Comparison of ENCODE assay signal across 14 cellular contexts in genomic region chr1:101022294-101022693, GRCh38. TPM values are rescaled to one million over a fixed set of nuclear protein-coding genes. Genes with fewer than 3 reads are reported as not detected.
DNase-seq lines count a peak whose midpoint lies in the region; ATAC-seq and TF ChIP-seq lines count a peak whose summit lies in the region.
"Had no signal": no experiment of that assay in that cellular context is flagged by ENCODE, and none has a peak within 500 bp of the region (broad histone marks: within the 10 kb centered on the region; RNA-seq: fewer than 3 reads in every experiment).

No MANE protein-coding gene starts in this region.

- peaks cover 32% of the 10 kb centered on the region for H3K36me3 Mint-ChIP-seq in MCF 10A (ENCODE audit: insufficient read depth, unreplicated experiment)

- no peaks in the 10 kb centered on the region for H3K9me3 ChIP-seq in breast epithelium
- H3K9me3 ChIP-seq in hepatocyte (ENCODE audit: low read depth), result no peaks in the 10 kb centered on the region
- H3K9me3 ChIP-seq: BE2C had no signal

- CTCF ChIA-PET in MCF 10A (lab: Yijun Ruan, JAX), result interaction anchor here (3.5 kb wide), 1 partner anchor 217 kb away, joined by 21 read pairs; no protein-coding TSS in a partner anchor

- no peak for TF ChIP-seq POLR2A in breast epithelium (IDR thresholded peaks at IDR 0.05)

- H3K36me3 ChIP-seq in breast epithelium, result no peaks in the 10 kb centered on the region
- H3K36me3 ChIP-seq in hepatocyte (replicated peaks; ENCODE audit: insufficient read depth, low read depth), result no peaks in the 10 kb centered on the region

- H2AFZ ChIP-seq in hepatocyte, result no peak overlapping the region

- no peak overlapping the region for H3K4me3 Mint-ChIP-seq in MCF 10A (ENCODE audit: unreplicated experiment)
- H3K4me3 Mint-ChIP-seq: activated CD4-positive, alpha-beta memory T cell treated with anti-CD3 and anti-CD28 coated beads for 36 hours had no signal

- H3K4me1 ChIP-seq in breast epithelium (no peaks in the 10 kb centered on the region), hepatocyte (ENCODE audit: insufficient read depth) (peaks cover 12% of the 10 kb centered on the region)

- intact Hi-C loops in MCF 10A (cut with micrococcal nuclease) (loop anchor here (10.0 kb wide), 3 partner anchors 97 to 333 kb away; no protein-coding TSS in a partner anchor), breast epithelium (cut with DNase I; ENCODE audit: low total_unique reads) (no loop called here)

- H3K27me3 Mint-ChIP-seq in MCF 10A (ENCODE audit: insufficient read depth, unreplicated experiment), result no peaks in the 10 kb centered on the region
- H3K27me3 Mint-ChIP-seq: activated CD4-positive, alpha-beta memory T cell treated with anti-CD3 and anti-CD28 coated beads for 36 hours had no signal

- ATAC-seq in HG03571 (IDR thresholded peaks at IDR 0.05; ENCODE audit: unreplicated experiment), result no peak

- DNase-seq in MCF 10A (ENCODE audit: unreplicated experiment), result peak; percentile 36
- no peak for DNase-seq in breast epithelium (ENCODE audit: low spot score in 2 of 2)
- peak; percentile 38 for DNase-seq in NCI-H69 (lab: John Stamatoyannopoulos, UW)
- DNase-seq in epithelial cell of prostate (ENCODE audit: low read depth, low spot score), result peak; percentile 8
- peak; percentile 58 for DNase-seq in stromal cell of bone marrow (ENCODE audit: low read depth)
- no peak for DNase-seq in A172 (ENCODE audit: low spot score)
- DNase-seq in hepatocyte (ENCODE audit: low spot score), result no peak
- DNase-seq: activated CD4-positive, alpha-beta memory T cell treated with anti-CD3 and anti-CD28 coated beads for 36 hours; BE2C; NCI-H187; retina; stimulated activated CD4-positive, alpha-beta T cell treated with anti-CD3 and anti-CD28 coated beads, Interleukin-4, amount 100 ng/mL, for 4 hours; stimulated activated naive CD4-positive, alpha-beta T cell treated with Interleukin-2 at 50 U/mL for 16 hours had no signal

- no TSS peak for BruUV-seq in MCF 10A (replicated peaks; lab: Mats Ljungman, UMichigan)

- no peaks in the 10 kb centered on the region for H3K27me3 ChIP-seq in breast epithelium
- no peaks in the 10 kb centered on the region for H3K27me3 ChIP-seq in hepatocyte
- H3K27me3 ChIP-seq: BE2C had no signal

- H3K4me3 ChIP-seq in breast epithelium (no peak overlapping the region), hepatocyte (no peak overlapping the region)

- no peaks in the 10 kb centered on the region for H4K20me1 ChIP-seq in hepatocyte (ENCODE audit: insufficient read depth, poor library complexity, severe bottlenecking)

- H3K27ac ChIP-seq in breast epithelium (no peak overlapping the region), epithelial cell of prostate (no peak overlapping the region), hepatocyte (no peak overlapping the region)

- POLR2A ChIA-PET in MCF 10A (lab: Yijun Ruan, JAX), result interaction anchor here (0.6 to 1.7 kb wide), 7 partner anchors 9 to 214 kb away, joined by 3 to 9 read pairs (median 3); no protein-coding TSS in a partner anchor

- H3K79me2 ChIP-seq in hepatocyte, result peaks cover 21% of the 10 kb centered on the region

- WGBS in hepatocyte (ENCODE audit: low lambda C conversion rate, missing lambda C conversion rate), result 80% methylated on average over 3 of the region's 3 CpGs

- no peak overlapping the region for H3K4me2 ChIP-seq in hepatocyte

- no peaks in the 10 kb centered on the region for H3K9me2 ChIP-seq in hepatocyte (replicated peaks; ENCODE audit: insufficient read depth)

- no peak for TF ChIP-seq CTCF in MCF 10A (IDR thresholded peaks at IDR 0.05; ENCODE audit: unreplicated experiment)
- no peak for TF ChIP-seq CTCF in breast epithelium (IDR thresholded peaks at IDR 0.05)
- TF ChIP-seq CTCF in hepatocyte (IDR thresholded peaks at IDR 0.05; ENCODE audit: poor library complexity), result no peak

- no peaks in the 10 kb centered on the region for H3K9me3 Mint-ChIP-seq in MCF 10A (ENCODE audit: unreplicated experiment)
- H3K9me3 Mint-ChIP-seq: activated CD4-positive, alpha-beta memory T cell treated with anti-CD3 and anti-CD28 coated beads for 36 hours had no signal

- no peak overlapping the region for H3K27ac Mint-ChIP-seq in MCF 10A (ENCODE audit: low read depth, unreplicated experiment)
- H3K27ac Mint-ChIP-seq: activated CD4-positive, alpha-beta memory T cell treated with anti-CD3 and anti-CD28 coated beads for 36 hours had no signal

- peaks cover 15% of the 10 kb centered on the region for H3K4me1 Mint-ChIP-seq in MCF 10A (ENCODE audit: insufficient read depth, unreplicated experiment)

RNA-seq across cellular contexts. Expression of gene DPH5, which starts 3.3 kb away (rescaled TPM):
- total RNA-seq in MCF 10A (2022) (63.5 and 76.8 TPM in 2 replicates), breast epithelium (10 to 100 TPM; 19.2 to 26.1 (median 25.9) TPM), hepatocyte (35.7 and 42.4 TPM in 2 replicates)
- 29.5 and 39.4 TPM in 2 replicates for total RNA-seq in A172 (2014; rRNA removed; shearing (Covaris generic))
- polyA plus RNA-seq in hepatocyte, result 12.6 and 19.8 TPM in 2 replicates

Comparison
In these comparisons a context has a peak if more than half of its experiments do, and no peak if none do; other contexts are left out.
1. DNase-seq: peak in MCF 10A (single experiment), NCI-H69 (single experiment), epithelial cell of prostate (single experiment) and stromal cell of bone marrow (single experiment); none in breast epithelium (0 of 2), A172 (single experiment) and hepatocyte (single experiment).